3 cellular contexts compared by ENCODE assay signal in genomic region chr15:51105430-51106016, GRCh38.
TF ChIP-seq lines count a peak whose summit lies in the region.

No MANE protein-coding gene starts in this region.

TF ChIP-seq in GM23338, 12 proteins besides CTCF, POLR2A, EP300 and RAD21:
- TF ChIP-seq ETS1 (IDR thresholded peaks at IDR 0.05) (no peak), ZNF331 (CRISPR knock-in tag; IDR thresholded peaks at IDR 0.05; ENCODE audit: low read depth) (no peak), CREB1 (CRISPR knock-in tag; IDR thresholded peaks at IDR 0.05; ENCODE audit: low read depth) (no peak), STAT1 (IDR thresholded peaks at IDR 0.05; ENCODE audit: unreplicated experiment) (no peak), JUNB (IDR thresholded peaks at IDR 0.05; ENCODE audit: unreplicated experiment) (no peak), ZNF114 (CRISPR knock-in tag; IDR thresholded peaks at IDR 0.05) (no peak), NANOG (IDR thresholded peaks at IDR 0.05; ENCODE audit: borderline replicate concordance) (no peak), EZH2 (IDR thresholded peaks at IDR 0.05; ENCODE audit: low read depth, unreplicated experiment) (no peak), EZH2phosphoT487 (IDR thresholded peaks at IDR 0.05; ENCODE audit: unreplicated experiment) (no peak), REST (IDR thresholded peaks at IDR 0.05; ENCODE audit: unreplicated experiment) (no peak)

TF ChIP-seq in endothelial cell of umbilical vein, 7 proteins besides CTCF, POLR2A, EP300 and RAD21:
- TF ChIP-seq JUN (IDR thresholded peaks at IDR 0.05; ENCODE audit: borderline replicate concordance, insufficient read depth, insufficient read length, low read depth) (no peak), EZH2 (IDR thresholded peaks at IDR 0.05; ENCODE audit: borderline replicate concordance, low read depth, low read length, severe bottlenecking) (no peak), MAX (IDR thresholded peaks at IDR 0.05; ENCODE audit: insufficient read depth, insufficient read length) (no peak), MYC (IDR thresholded peaks at IDR 0.05; ENCODE audit: low read depth, low read length) (no peak), FOS (IDR thresholded peaks at IDR 0.05; ENCODE audit: borderline replicate concordance, insufficient read depth, low read length) (no peak), GATA2 (IDR thresholded peaks at IDR 0.05; ENCODE audit: insufficient read depth, insufficient read length, low read depth, low read length) (no peak), POLR2AphosphoS5 (IDR thresholded peaks at IDR 0.05; ENCODE audit: insufficient read depth, low read depth, low read length) (no peak)
TF ChIP-seq in endothelial cell of umbilical vein: peak in this region for 0.

TF ChIP-seq in SK-N-SH, 30 proteins besides CTCF, POLR2A, EP300 and RAD21 (continued from another document):
- no peak for TF ChIP-seq PBX3 (IDR thresholded peaks at IDR 0.05)
- TF ChIP-seq MAX (IDR thresholded peaks at IDR 0.05; ENCODE audit: low read depth): no peak
- no peak for TF ChIP-seq RFX5 (IDR thresholded peaks at IDR 0.05; ENCODE audit: low read length)
- TF ChIP-seq FOSL2 (IDR thresholded peaks at IDR 0.05; ENCODE audit: borderline replicate concordance, low read depth): no peak
